ENCODE assay signal across 9 cellular contexts in genomic region chr22:20215742-20216141, GRCh38.
"Had no signal": no experiment of that assay in that cellular context is flagged by ENCODE, and none has a peak within 500 bp of the region (broad histone marks: within the 10 kb centered on the region; RNA-seq: fewer than 3 reads in every experiment).

No MANE protein-coding gene starts in this region.

- H3K27ac ChIP-seq: body of pancreas, esophagus muscularis mucosa had no signal

- H3K4me3 ChIP-seq: body of pancreas, dorsolateral prefrontal cortex, esophagus muscularis mucosa had no signal

- H3K9me3 ChIP-seq: body of pancreas, esophagus muscularis mucosa had no signal

- H3K36me3 ChIP-seq: esophagus muscularis mucosa had no signal

- ATAC-seq: activated CD4-positive, CD25-positive, alpha-beta regulatory T cell treated with anti-CD3 and anti-CD28 coated beads, Interleukin-2, amount 50 U/mL, for 24 hours; body of pancreas had no signal

- DNase-seq: activated CD4-positive, alpha-beta T cell treated with anti-CD3 and anti-CD28 coated beads, Interleukin-2, amount 50 U/mL, for 4 hours; activated effector memory CD4-positive, alpha-beta T cell treated with Interleukin-2 at 50 U/mL for 16 hours; activated T-cell treated with anti-CD3 and anti-CD28 coated beads, Interleukin-2, amount 50 U/mL, for 24 hours; body of pancreas; dorsolateral prefrontal cortex; hypothalamus; trophoblast cell had no signal

- H3K27me3 ChIP-seq: body of pancreas, dorsolateral prefrontal cortex, esophagus muscularis mucosa had no signal
